ENCODE assay signal across 20 cellular contexts in genomic region chr6:119322034-119322433, GRCh38. TPM values are rescaled to one million over a fixed set of nuclear protein-coding genes. Genes with fewer than 3 reads are reported as not detected.
DNase-seq lines count a peak whose midpoint lies in the region; ATAC-seq lines count a peak whose summit lies in the region.
"Had no signal": no experiment of that assay in that cellular context is flagged by ENCODE, and none has a peak within 500 bp of the region (broad histone marks: within the 10 kb centered on the region; RNA-seq: fewer than 3 reads in every experiment).

No MANE protein-coding gene starts in this region.

- no peak overlapping the region for H3K4ac ChIP-seq in trophoblast cell (ENCODE audit: low read depth, low read length)

- peak overlapping the region; percentile 15 for H3K27ac Mint-ChIP-seq in activated T-cell treated with anti-CD3 and anti-CD28 coated beads, Interleukin-2, amount 50 U/mL, for 24 hours
- H3K27ac Mint-ChIP-seq in activated CD8-positive, alpha-beta T cell treated with anti-CD3 and anti-CD28 coated beads, Interleukin-2, amount 10 ng/mL, durations not matched to agents 7 days and 5 days: peak overlapping the region; percentile 55
- H3K27ac Mint-ChIP-seq in activated T-helper 2 cell treated with anti-CD3 and anti-CD28 coated beads, Interferon-gamma antibody, Interleukin-2, Interleukin-4, amounts not matched to agents 10 μg/mL and 5 μg/mL and 100 μg/mL, durations not matched to agents 14 hours and 24 hours and 36 hours: no peak overlapping the region
- H3K27ac Mint-ChIP-seq: neural progenitor cell had no signal

- POLR2A ChIA-PET in activated CD8-positive, alpha-beta T cell treated with anti-CD3 and anti-CD28 coated beads, Interleukin-2, amount 10 ng/mL, durations not matched to agents 7 days and 5 days (lab: Charles Lee): interaction anchor here (0.6 to 2.9 kb wide), 5 partner anchors 8 to 28 kb away, joined by 4 to 15 read pairs (median 6); no protein-coding TSS in a partner anchor

- no peak overlapping the region for H3K4me2 ChIP-seq in trophoblast cell (ENCODE audit: low read length)
- H3K4me2 ChIP-seq: neural progenitor cell had no signal

- H3K4me3 ChIP-seq in trophoblast cell (ENCODE audit: low read depth, low read length): no peak overlapping the region
- H3K4me3 ChIP-seq: esophagus squamous epithelium, neural progenitor cell, Peyer's patch, psoas muscle had no signal

- H3K79me1 ChIP-seq in trophoblast cell (ENCODE audit: low read length): no peaks in the 10 kb centered on the region

- H2BK12ac ChIP-seq in trophoblast cell (ENCODE audit: low read length): no peak overlapping the region

- intact Hi-C loops in activated T-helper 2 cell treated with anti-CD3 and anti-CD28 coated beads, Interferon-gamma antibody, Interleukin-2, Interleukin-4, amounts not matched to agents 10 μg/mL and 5 μg/mL and 100 μg/mL, durations not matched to agents 14 hours and 24 hours and 36 hours (cut with micrococcal nuclease): no loop called here

- H3K9me3 ChIP-seq in trophoblast cell (ENCODE audit: insufficient read depth, low read depth, low read length): no peaks in the 10 kb centered on the region
- H3K9me3 ChIP-seq: esophagus squamous epithelium, Peyer's patch, psoas muscle had no signal

- H2AFZ ChIP-seq in trophoblast cell (ENCODE audit: insufficient read depth, low read length, poor library complexity): no peak overlapping the region
- H2AFZ ChIP-seq: neural progenitor cell had no signal

- H2BK120ac ChIP-seq in trophoblast cell (ENCODE audit: insufficient read depth, low read length, poor library complexity): no peak overlapping the region

- H3K36me3 ChIP-seq in trophoblast cell (ENCODE audit: control insufficient read depth in 1 of 2, insufficient read depth in 2 of 2, low read length in 2 of 2): peaks cover 0 to 6% of the 10 kb centered on the region in 2 experiments
- H3K36me3 ChIP-seq: neural progenitor cell had no signal

- H4K12ac ChIP-seq in trophoblast cell (ENCODE audit: low read depth, low read length): no peak overlapping the region

- DNase-seq in activated T-cell treated with anti-CD3 and anti-CD28 coated beads, Interleukin-2, amount 50 U/mL, for 24 hours: no peak
- no peak for DNase-seq in activated T-cell treated with anti-CD3 and anti-CD28 coated beads, Interleukin-2, amount 50 U/mL, for 48 hours
- no peak for DNase-seq in activated CD8-positive, alpha-beta T cell treated with anti-CD3 and anti-CD28 coated beads, Interleukin-2, amount 10 ng/mL, durations not matched to agents 7 days and 5 days
- DNase-seq in trophoblast cell: no peak
- DNase-seq in activated T-helper 2 cell treated with anti-CD3 and anti-CD28 coated beads, Interferon-gamma antibody, Interleukin-2, Interleukin-4, amounts not matched to agents 10 μg/mL and 5 μg/mL and 100 μg/mL, durations not matched to agents 14 hours and 24 hours and 36 hours (ENCODE audit: low spot score): no peak
- DNase-seq in NCI-H748 treated with DMSO at 0.1 percent for 48 hours (lab: John Stamatoyannopoulos, UW): no peak
- DNase-seq: activated CD4-positive, alpha-beta T cell treated with anti-CD3 and anti-CD28 coated beads for 1 hour; anterior cingulate cortex; C1 segment of cervical spinal cord; esophagus squamous epithelium; left cardiac atrium; NCI-H1436 treated with DMSO at 0.1 percent for 48 hours; psoas muscle; stimulated activated CD4-positive, alpha-beta T cell treated with anti-CD3 and anti-CD28 coated beads, Interleukin-4, amount 100 ng/mL, for 1 hour had no signal

- H4K91ac ChIP-seq in trophoblast cell (ENCODE audit: low read depth, low read length): no peak overlapping the region

- WGBS in trophoblast cell (ENCODE audit: extremely low coverage, insufficient coverage, insufficient read length): no CpG with 5 or more reads among the region's 2 CpGs

- ATAC-seq in HG03159 (IDR thresholded peaks at IDR 0.05; ENCODE audit: unreplicated experiment) (peak; percentile 44), GM21390 (IDR thresholded peaks at IDR 0.05; ENCODE audit: unreplicated experiment) (no peak)
- no peak for ATAC-seq in activated CD8-positive, alpha-beta T cell treated with anti-CD3 and anti-CD28 coated beads, Interleukin-2, amount 10 ng/mL, durations not matched to agents 7 days and 5 days
- ATAC-seq: psoas muscle had no signal

- H3K18ac ChIP-seq in trophoblast cell (ENCODE audit: low read length): no peak overlapping the region

- peaks cover 34% of the 10 kb centered on the region for H3K36me3 Mint-ChIP-seq in activated T-cell treated with anti-CD3 and anti-CD28 coated beads, Interleukin-2, amount 50 U/mL, for 24 hours (ENCODE audit: low read depth)
- peaks cover 34% of the 10 kb centered on the region for H3K36me3 Mint-ChIP-seq in activated CD8-positive, alpha-beta T cell treated with anti-CD3 and anti-CD28 coated beads, Interleukin-2, amount 10 ng/mL, durations not matched to agents 7 days and 5 days (ENCODE audit: low read depth)
- peaks cover 50% of the 10 kb centered on the region for H3K36me3 Mint-ChIP-seq in activated T-helper 2 cell treated with anti-CD3 and anti-CD28 coated beads, Interferon-gamma antibody, Interleukin-2, Interleukin-4, amounts not matched to agents 10 μg/mL and 5 μg/mL and 100 μg/mL, durations not matched to agents 14 hours and 24 hours and 36 hours (ENCODE audit: low read depth)
- H3K36me3 Mint-ChIP-seq: neural progenitor cell had no signal

- H3K9me3 Mint-ChIP-seq in activated T-cell treated with anti-CD3 and anti-CD28 coated beads, Interleukin-2, amount 50 U/mL, for 24 hours: no peaks in the 10 kb centered on the region
- no peaks in the 10 kb centered on the region for H3K9me3 Mint-ChIP-seq in activated CD8-positive, alpha-beta T cell treated with anti-CD3 and anti-CD28 coated beads, Interleukin-2, amount 10 ng/mL, durations not matched to agents 7 days and 5 days (ENCODE audit: insufficient read depth)
- no peaks in the 10 kb centered on the region for H3K9me3 Mint-ChIP-seq in activated T-helper 2 cell treated with anti-CD3 and anti-CD28 coated beads, Interferon-gamma antibody, Interleukin-2, Interleukin-4, amounts not matched to agents 10 μg/mL and 5 μg/mL and 100 μg/mL, durations not matched to agents 14 hours and 24 hours and 36 hours
- H3K9me3 Mint-ChIP-seq: central memory CD8-positive, alpha-beta T cell; mesothelial cell of epicardium; neural progenitor cell had no signal

- peaks cover 33% of the 10 kb centered on the region for H3K4me1 Mint-ChIP-seq in activated T-cell treated with anti-CD3 and anti-CD28 coated beads, Interleukin-2, amount 50 U/mL, for 24 hours (ENCODE audit: low read depth)
- peaks cover 53% of the 10 kb centered on the region for H3K4me1 Mint-ChIP-seq in activated CD8-positive, alpha-beta T cell treated with anti-CD3 and anti-CD28 coated beads, Interleukin-2, amount 10 ng/mL, durations not matched to agents 7 days and 5 days (ENCODE audit: low read depth)
- peaks cover 57% of the 10 kb centered on the region for H3K4me1 Mint-ChIP-seq in activated T-helper 2 cell treated with anti-CD3 and anti-CD28 coated beads, Interferon-gamma antibody, Interleukin-2, Interleukin-4, amounts not matched to agents 10 μg/mL and 5 μg/mL and 100 μg/mL, durations not matched to agents 14 hours and 24 hours and 36 hours (ENCODE audit: low read depth)

- no peak overlapping the region for H4K8ac ChIP-seq in trophoblast cell (ENCODE audit: low read depth, low read length)

- no peak overlapping the region for H2BK5ac ChIP-seq in trophoblast cell (ENCODE audit: low read depth, low read length, poor library complexity)

- no peak overlapping the region for H3K4me3 Mint-ChIP-seq in activated T-cell treated with anti-CD3 and anti-CD28 coated beads, Interleukin-2, amount 50 U/mL, for 24 hours
- no peak overlapping the region for H3K4me3 Mint-ChIP-seq in activated CD8-positive, alpha-beta T cell treated with anti-CD3 and anti-CD28 coated beads, Interleukin-2, amount 10 ng/mL, durations not matched to agents 7 days and 5 days
- no peak overlapping the region for H3K4me3 Mint-ChIP-seq in activated T-helper 2 cell treated with anti-CD3 and anti-CD28 coated beads, Interferon-gamma antibody, Interleukin-2, Interleukin-4, amounts not matched to agents 10 μg/mL and 5 μg/mL and 100 μg/mL, durations not matched to agents 14 hours and 24 hours and 36 hours (ENCODE audit: low read depth)
- H3K4me3 Mint-ChIP-seq: mesothelial cell of epicardium, neural progenitor cell had no signal

- no peaks in the 10 kb centered on the region for H3K27me3 ChIP-seq in trophoblast cell (ENCODE audit: insufficient read depth, low read length)
- H3K27me3 ChIP-seq: esophagus squamous epithelium, neural progenitor cell, Peyer's patch had no signal

- H3K27ac ChIP-seq in trophoblast cell (ENCODE audit: low read depth, low read length): no peak overlapping the region
- H3K27ac ChIP-seq: esophagus squamous epithelium, neural progenitor cell, Peyer's patch, psoas muscle had no signal

- H3K14ac ChIP-seq in trophoblast cell (ENCODE audit: low read length): no peak overlapping the region

- peak overlapping the region; percentile 69 for H3K23ac ChIP-seq in trophoblast cell (ENCODE audit: low read length)

- no peak overlapping the region for H3K9ac ChIP-seq in trophoblast cell (ENCODE audit: low read length)
- H3K9ac ChIP-seq: neural progenitor cell had no signal

- CTCF ChIA-PET in activated CD8-positive, alpha-beta T cell treated with anti-CD3 and anti-CD28 coated beads, Interleukin-2, amount 10 ng/mL, durations not matched to agents 7 days and 5 days (lab: Charles Lee): interaction anchor here (1.0 to 2.6 kb wide), 9 partner anchors 8 to 174 kb away, joined by 3 to 23 read pairs (median 4); no protein-coding TSS in a partner anchor

- no peaks in the 10 kb centered on the region for H3K27me3 Mint-ChIP-seq in activated T-cell treated with anti-CD3 and anti-CD28 coated beads, Interleukin-2, amount 50 U/mL, for 24 hours
- H3K27me3 Mint-ChIP-seq in activated CD8-positive, alpha-beta T cell treated with anti-CD3 and anti-CD28 coated beads, Interleukin-2, amount 10 ng/mL, durations not matched to agents 7 days and 5 days (ENCODE audit: low read depth): no peaks in the 10 kb centered on the region
- H3K27me3 Mint-ChIP-seq in activated T-helper 2 cell treated with anti-CD3 and anti-CD28 coated beads, Interferon-gamma antibody, Interleukin-2, Interleukin-4, amounts not matched to agents 10 μg/mL and 5 μg/mL and 100 μg/mL, durations not matched to agents 14 hours and 24 hours and 36 hours (ENCODE audit: low read depth): no peaks in the 10 kb centered on the region
- H3K27me3 Mint-ChIP-seq: central memory CD8-positive, alpha-beta T cell had no signal

- H2AK5ac ChIP-seq in trophoblast cell (ENCODE audit: low read length): no peak overlapping the region

- H3K4me1 ChIP-seq in trophoblast cell (ENCODE audit: control insufficient read depth in 1 of 2, insufficient read depth in 2 of 2, low read length in 2 of 2): peaks cover 0 to 2% of the 10 kb centered on the region in 2 experiments
- H3K4me1 ChIP-seq: esophagus squamous epithelium, neural progenitor cell, psoas muscle had no signal

- H3K79me2 ChIP-seq in trophoblast cell (ENCODE audit: control insufficient read depth, insufficient read depth, low read length, poor library complexity): no peaks in the 10 kb centered on the region

RNA-seq across cellular contexts. Expression of gene MAN1A1, which starts 27.5 kb away (rescaled TPM):
- total RNA-seq in activated CD8-positive, alpha-beta T cell treated with anti-CD3 and anti-CD28 coated beads, Interleukin-2, amount 10 ng/mL, durations not matched to agents 7 days and 5 days: 10 to 100 TPM; 13.7 to 13.9 TPM
- polyA plus RNA-seq in trophoblast cell (2013): 29.1 and 30.7 TPM in 2 replicates
- 43.8 and 45.0 TPM in 2 replicates for total RNA-seq in activated T-helper 2 cell treated with anti-CD3 and anti-CD28 coated beads, Interferon-gamma antibody, Interleukin-2, Interleukin-4, amounts not matched to agents 10 μg/mL and 5 μg/mL and 100 μg/mL, durations not matched to agents 14 hours and 24 hours and 36 hours
